7 cellular contexts compared by ENCODE assay signal in the genomic region with DNA sequence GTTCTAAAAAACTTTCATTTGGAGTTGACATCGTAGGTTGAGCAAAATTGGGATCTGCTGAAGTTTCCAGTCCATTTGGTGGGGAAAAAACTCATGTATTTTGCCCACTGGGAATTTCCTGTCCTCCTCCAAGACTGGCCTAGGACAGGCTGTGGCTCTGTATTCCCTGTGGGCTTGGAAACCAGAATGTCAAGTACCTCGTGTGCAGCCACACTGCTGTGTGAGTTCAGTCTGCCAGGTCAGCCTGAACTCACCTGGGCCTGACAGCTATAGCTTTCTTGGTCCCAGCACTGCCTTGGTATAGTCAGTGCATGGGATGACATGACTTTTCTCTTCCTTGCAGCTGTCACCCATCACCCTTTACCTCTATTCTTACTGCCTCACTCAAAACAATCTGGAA.
"Had no signal": no experiment of that assay in that cellular context is flagged by ENCODE, and none has a peak within 500 bp of the region (broad histone marks: within the 10 kb centered on the region; RNA-seq: fewer than 3 reads in every experiment).

No MANE protein-coding gene starts in this region.

- DNase-seq: H9, HCEC 1CT, IMR-90 had no signal

- ATAC-seq: GM23338 had no signal

- H3K9me3 Mint-ChIP-seq: GM23338 had no signal

- H3K4me3 ChIP-seq: GM23338 had no signal

- H3K27ac Mint-ChIP-seq: GM23338, H9 had no signal

- FAIRE-seq: H1, H54, HTR-8/SVneo had no signal

- H3K4me2 ChIP-seq: GM23338 had no signal

- H3K4me3 Mint-ChIP-seq: GM23338, H9 had no signal
